17 cellular contexts compared by ENCODE assay signal in genomic region chr15:62440731-62441130, GRCh38.
"Had no signal": no experiment of that assay in that cellular context is flagged by ENCODE, and none has a peak within 500 bp of the region (broad histone marks: within the 10 kb centered on the region; RNA-seq: fewer than 3 reads in every experiment).

No MANE protein-coding gene starts in this region.

- H3K27me3 ChIP-seq: adrenal gland, upper lobe of right lung had no signal

- H3K27ac ChIP-seq: cardiac muscle cell, upper lobe of right lung had no signal

- H3K4me1 ChIP-seq: upper lobe of right lung had no signal

- ATAC-seq: activated CD4-positive, CD25-positive, alpha-beta regulatory T cell treated with anti-CD3 and anti-CD28 coated beads, Interleukin-2, amount 50 U/mL, for 24 hours; effector memory CD8-positive, alpha-beta T cell; upper lobe of right lung had no signal

- DNase-seq: activated CD4-positive, alpha-beta T cell treated with anti-CD3 and anti-CD28 coated beads, Interleukin-2, amount 50 U/mL, for 1 hour; activated gamma-delta T cell; adrenal gland; dermis blood vessel endothelial cell; effector memory CD8-positive, alpha-beta T cell; foreskin fibroblast; hippocampal formation; islet precursor cell; midbrain; stimulated activated CD4-positive, alpha-beta T cell treated with anti-CD3 and anti-CD28 coated beads, Interleukin-12 subunit alpha, Interleukin-12 subunit beta, amount 100 ng/mL, for 4 hours; stimulated activated CD4-positive, alpha-beta T cell treated with anti-CD3 and anti-CD28 coated beads, Interleukin-1b, Interleukin-23, amount 100 ng/mL, for 48 hours; stimulated activated CD8-positive, alpha-beta memory T cell treated with anti-CD3 and anti-CD28 coated beads, Interleukin-4, amount 100 ng/mL, for 48 hours; stimulated activated naive CD4-positive, alpha-beta T cell; T1000; upper lobe of right lung had no signal

- H3K4me3 ChIP-seq: adrenal gland, cardiac muscle cell, upper lobe of right lung had no signal

- H3K9me3 ChIP-seq: adrenal gland, upper lobe of right lung had no signal

- H3K36me3 ChIP-seq: adrenal gland, cardiac muscle cell, upper lobe of right lung had no signal
